Comparison of ENCODE assay signal across 1 cellular context in genomic region chr5:989961-990530, GRCh38.
TF ChIP-seq lines count a peak whose summit lies in the region.

No MANE protein-coding gene starts in this region.

TF ChIP-seq in GM12878, 131 proteins besides CTCF, POLR2A, EP300 and RAD21 (continued from another document):
- TF ChIP-seq, protein P1, sequence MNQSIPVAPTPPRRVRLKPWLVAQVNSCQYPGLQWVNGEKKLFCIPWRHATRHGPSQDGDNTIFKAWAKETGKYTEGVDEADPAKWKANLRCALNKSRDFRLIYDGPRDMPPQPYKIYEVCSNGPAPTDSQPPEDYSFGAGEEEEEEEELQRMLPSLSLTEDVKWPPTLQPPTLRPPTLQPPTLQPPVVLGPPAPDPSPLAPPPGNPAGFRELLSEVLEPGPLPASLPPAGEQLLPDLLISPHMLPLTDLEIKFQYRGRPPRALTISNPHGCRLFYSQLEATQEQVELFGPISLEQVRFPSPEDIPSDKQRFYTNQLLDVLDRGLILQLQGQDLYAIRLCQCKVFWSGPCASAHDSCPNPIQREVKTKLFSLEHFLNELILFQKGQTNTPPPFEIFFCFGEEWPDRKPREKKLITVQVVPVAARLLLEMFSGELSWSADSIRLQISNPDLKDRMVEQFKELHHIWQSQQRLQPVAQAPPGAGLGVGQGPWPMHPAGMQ (IDR thresholded peaks at IDR 0.05; ENCODE audit: borderline replicate concordance), result no peak
- TF ChIP-seq POLR2AphosphoS5 (IDR thresholded peaks at IDR 0.05; ENCODE audit: low read length), result no peak
- TF ChIP-seq BRCA1 (IDR thresholded peaks at IDR 0.05; ENCODE audit: low read depth, low read length), result no peak
TF ChIP-seq in GM12878: peak in this region for 0.
